ENCODE assay signal across 19 cellular contexts in the genomic region with DNA sequence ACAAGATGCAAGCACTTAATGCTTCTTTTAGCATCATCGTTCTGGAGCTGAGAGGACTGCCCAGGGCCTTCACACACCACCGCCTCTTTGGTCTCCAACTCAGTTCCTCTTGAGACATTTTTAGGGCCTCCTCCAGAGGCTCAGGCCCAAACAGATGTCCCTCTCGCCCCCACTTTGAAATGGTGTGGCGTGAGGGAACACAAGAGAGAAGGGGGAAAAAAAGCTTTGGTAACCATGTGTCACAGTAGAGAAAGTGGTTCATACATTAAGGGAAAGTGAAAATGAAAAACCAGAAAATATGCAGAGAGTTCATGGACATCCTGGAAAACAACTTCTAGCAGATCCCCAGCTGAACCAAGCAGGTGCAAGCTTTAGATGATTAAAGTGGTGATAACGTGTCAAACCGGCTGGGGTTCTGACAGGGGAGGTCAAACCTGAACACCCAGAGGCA. TPM values are rescaled to one million over a fixed set of nuclear protein-coding genes. Genes with fewer than 3 reads are reported as not detected.
A peak's percentile ranks its signal among the peaks of the same experiment; 100 is the strongest.
DNase-seq lines count a peak whose midpoint lies in the region; ATAC-seq and TF ChIP-seq lines count a peak whose summit lies in the region.
"Had no signal": no experiment of that assay in that cellular context is flagged by ENCODE, and none has a peak within 500 bp of the region (broad histone marks: within the 10 kb centered on the region; RNA-seq: fewer than 3 reads in every experiment).

No MANE protein-coding gene starts in this region.

- intact Hi-C loops in uterus (cut with DNase I; ENCODE audit: low total_unique reads): no loop called here

- TF ChIP-seq POLR2A in uterus (IDR thresholded peaks at IDR 0.05): no peak

- TF ChIP-seq CTCF in uterus (IDR thresholded peaks at IDR 0.05): no peak

- H3K4me1 ChIP-seq in uterus: no peaks in the 10 kb centered on the region
- H3K4me1 ChIP-seq: BE2C had no signal

- no peaks in the 10 kb centered on the region for H3K27me3 ChIP-seq in uterus
- H3K27me3 ChIP-seq: BE2C had no signal

- no peaks in the 10 kb centered on the region for H3K9me3 ChIP-seq in KOPT-K1 (ENCODE audit: insufficient read depth, low read length, poor library complexity, severe bottlenecking)
- no peaks in the 10 kb centered on the region for H3K9me3 ChIP-seq in uterus
- H3K9me3 ChIP-seq: BE2C had no signal

- H3K27me3 Mint-ChIP-seq in activated naive CD4-positive, alpha-beta T cell treated with anti-CD3 and anti-CD28 coated beads, Interleukin-2, amount 10 ng/mL, durations not matched to agents 7 days and 5 days: no peaks in the 10 kb centered on the region
- no peaks in the 10 kb centered on the region for H3K27me3 Mint-ChIP-seq in activated naive CD8-positive, alpha-beta T cell treated with anti-CD3 and anti-CD28 coated beads for 36 hours
- H3K27me3 Mint-ChIP-seq in stimulated activated memory B cell treated with anti-CD40 and anti-IgM and Interleukin-4, amounts not matched to agents 10 μg/mL and 1 μg/mL and 100 μg/mL, for 72 hours: peaks cover 19% of the 10 kb centered on the region

- H3K27ac ChIP-seq in KOPT-K1 (ENCODE audit: low read depth, low read length, poor library complexity, severe bottlenecking): peak overlapping the region; percentile 50
- H3K27ac ChIP-seq in uterus: no peak overlapping the region

- peaks cover 3% of the 10 kb centered on the region for H3K9me3 Mint-ChIP-seq in activated naive CD4-positive, alpha-beta T cell treated with anti-CD3 and anti-CD28 coated beads, Interleukin-2, amount 10 ng/mL, durations not matched to agents 7 days and 5 days
- peaks cover 3% of the 10 kb centered on the region for H3K9me3 Mint-ChIP-seq in activated naive CD8-positive, alpha-beta T cell treated with anti-CD3 and anti-CD28 coated beads for 36 hours
- H3K9me3 Mint-ChIP-seq in stimulated activated memory B cell treated with anti-CD40 and anti-IgM and Interleukin-4, amounts not matched to agents 10 μg/mL and 1 μg/mL and 100 μg/mL, for 72 hours: no peaks in the 10 kb centered on the region
- H3K9me3 Mint-ChIP-seq: CD8-positive, alpha-beta memory T cell had no signal

- peaks cover 14% of the 10 kb centered on the region for H3K4me1 Mint-ChIP-seq in activated naive CD4-positive, alpha-beta T cell treated with anti-CD3 and anti-CD28 coated beads, Interleukin-2, amount 10 ng/mL, durations not matched to agents 7 days and 5 days
- peaks cover 7% of the 10 kb centered on the region for H3K4me1 Mint-ChIP-seq in activated naive CD8-positive, alpha-beta T cell treated with anti-CD3 and anti-CD28 coated beads for 36 hours
- H3K4me1 Mint-ChIP-seq in stimulated activated memory B cell treated with anti-CD40 and anti-IgM and Interleukin-4, amounts not matched to agents 10 μg/mL and 1 μg/mL and 100 μg/mL, for 72 hours: peaks cover 6% of the 10 kb centered on the region
- H3K4me1 Mint-ChIP-seq: CD8-positive, alpha-beta memory T cell had no signal

- CTCF ChIA-PET in activated naive CD4-positive, alpha-beta T cell treated with anti-CD3 and anti-CD28 coated beads, Interleukin-2, amount 10 ng/mL, durations not matched to agents 7 days and 5 days (lab: Charles Lee): interaction anchor here (0.5 kb wide), 1 partner anchor 158 kb away, joined by 3 read pairs; no protein-coding TSS in a partner anchor

- ATAC-seq in stimulated activated memory B cell treated with anti-CD40 and anti-IgM and Interleukin-4, amounts not matched to agents 10 μg/mL and 1 μg/mL and 100 μg/mL, for 72 hours: peak; percentile 41
- ATAC-seq: K562 had no signal

- H3K36me3 ChIP-seq in KOPT-K1 (ENCODE audit: insufficient read depth, low read length) (no peaks in the 10 kb centered on the region), uterus (no peaks in the 10 kb centered on the region)
- H3K36me3 ChIP-seq: BE2C had no signal

- H3K4me3 Mint-ChIP-seq in activated naive CD4-positive, alpha-beta T cell treated with anti-CD3 and anti-CD28 coated beads, Interleukin-2, amount 10 ng/mL, durations not matched to agents 7 days and 5 days: no peak overlapping the region
- peak overlapping the region; percentile 23 for H3K4me3 Mint-ChIP-seq in activated naive CD8-positive, alpha-beta T cell treated with anti-CD3 and anti-CD28 coated beads for 36 hours
- H3K4me3 Mint-ChIP-seq in stimulated activated memory B cell treated with anti-CD40 and anti-IgM and Interleukin-4, amounts not matched to agents 10 μg/mL and 1 μg/mL and 100 μg/mL, for 72 hours: no peak overlapping the region
- H3K4me3 Mint-ChIP-seq: CD8-positive, alpha-beta memory T cell; HFFc6 had no signal

- peaks cover 6% of the 10 kb centered on the region for H3K36me3 Mint-ChIP-seq in activated naive CD4-positive, alpha-beta T cell treated with anti-CD3 and anti-CD28 coated beads, Interleukin-2, amount 10 ng/mL, durations not matched to agents 7 days and 5 days
- peaks cover 16% of the 10 kb centered on the region for H3K36me3 Mint-ChIP-seq in activated naive CD8-positive, alpha-beta T cell treated with anti-CD3 and anti-CD28 coated beads for 36 hours
- peaks cover 5% of the 10 kb centered on the region for H3K36me3 Mint-ChIP-seq in stimulated activated memory B cell treated with anti-CD40 and anti-IgM and Interleukin-4, amounts not matched to agents 10 μg/mL and 1 μg/mL and 100 μg/mL, for 72 hours

- no peak overlapping the region for H3K4me3 ChIP-seq in uterus
- H3K4me3 ChIP-seq: K562 had no signal

- H3K27ac Mint-ChIP-seq in activated naive CD4-positive, alpha-beta T cell treated with anti-CD3 and anti-CD28 coated beads, Interleukin-2, amount 10 ng/mL, durations not matched to agents 7 days and 5 days: peak overlapping the region; percentile 76
- peak overlapping the region; percentile 77 for H3K27ac Mint-ChIP-seq in activated naive CD8-positive, alpha-beta T cell treated with anti-CD3 and anti-CD28 coated beads for 36 hours
- H3K27ac Mint-ChIP-seq in stimulated activated memory B cell treated with anti-CD40 and anti-IgM and Interleukin-4, amounts not matched to agents 10 μg/mL and 1 μg/mL and 100 μg/mL, for 72 hours: no peak overlapping the region
- H3K27ac Mint-ChIP-seq: CD8-positive, alpha-beta memory T cell; HFFc6 had no signal

- peak; percentile 22 for DNase-seq in activated naive CD4-positive, alpha-beta T cell treated with anti-CD3 and anti-CD28 coated beads, Interleukin-2, amount 10 ng/mL, durations not matched to agents 7 days and 5 days
- DNase-seq in activated naive CD4-positive, alpha-beta T cell treated with Interleukin-2 at 50 U/mL for 16 hours: no peak
- DNase-seq in activated naive CD8-positive, alpha-beta T cell treated with anti-CD3 and anti-CD28 coated beads for 36 hours: peak; percentile 3
- DNase-seq in HCEC 1CT (no peak), NCI-H2107 (lab: John Stamatoyannopoulos, UW) (no peak), uterus (no peak)
- DNase-seq: BE2C; CD8-positive, alpha-beta memory T cell; DMS 273 treated with DMSO at 0.1 percent for 48 hours; EL; GOT3; HFFc6; NCI-H1092 treated with DMSO at 0.1 percent for 48 hours; NCI-H1694; NCI-H345; NCI-H526 treated with DMSO at 0.1 percent for 48 hours had no signal

RNA-seq across cellular contexts. Expression of a gene that starts 33.1 kb away (rescaled TPM):
- 100 to 1,000 TPM; 203 to 205 TPM for total RNA-seq in activated naive CD8-positive, alpha-beta T cell treated with anti-CD3 and anti-CD28 coated beads for 36 hours
- total RNA-seq in uterus: 100 to 1,000 TPM in 3 of 4 donors, 10 to 100 TPM in 1; 54.2 to 152 (median 129) TPM

Comparison
In these comparisons a context has a peak if more than half of its experiments do, and no peak if none do; other contexts are left out.
1. DNase-seq: peak in activated naive CD4-positive, alpha-beta T cell treated with anti-CD3 and anti-CD28 coated beads, Interleukin-2, amount 10 ng/mL, durations not matched to agents 7 days and 5 days (single experiment) and activated naive CD8-positive, alpha-beta T cell treated with anti-CD3 and anti-CD28 coated beads for 36 hours (single experiment); none in activated naive CD4-positive, alpha-beta T cell treated with Interleukin-2 at 50 U/mL for 16 hours (single experiment), HCEC 1CT (single experiment), NCI-H2107 (single experiment) and uterus (0 of 2).